In genomic region chr1:17119076-17119743, GRCh38 we compare ENCODE assay signal across 8 cellular contexts. TPM values are rescaled to one million over a fixed set of nuclear protein-coding genes. Genes with fewer than 3 reads are reported as not detected.
DNase-seq lines count a peak whose midpoint lies in the region; ATAC-seq and TF ChIP-seq lines count a peak whose summit lies in the region.

Gene PADI2, minus strand, starts transcription at chr1:17119451. Its CDS starts 80 bp downstream, at chr1:17119371.

- no peaks in the 10 kb centered on the region for H3K36me3 ChIP-seq in esophagus squamous epithelium

- peaks cover 13 to 25% (median 14%) of the 10 kb centered on the region in 3 donors for H3K4me1 ChIP-seq in esophagus squamous epithelium

- peaks cover 20 to 24% (median 22%) of the 10 kb centered on the region in 3 donors for H3K4me1 Mint-ChIP-seq in naive B cell
- H3K4me1 Mint-ChIP-seq in stimulated activated effector memory CD8-positive, alpha-beta T cell treated with anti-CD3 and anti-CD28 coated beads, Interleukin-12 subunit alpha, Interleukin-12 subunit beta, amount 100 ng/mL, for 72 hours = peaks cover 11% of the 10 kb centered on the region

- H3K27me3 Mint-ChIP-seq in naive B cell = peaks cover 10 to 41% (median 22%) of the 10 kb centered on the region in 3 donors

- intact Hi-C loops in esophagus squamous epithelium (cut with DNase I) = no loop called here

- H3K27ac ChIP-seq in esophagus squamous epithelium = no peak within 1 kb of the TSS

- H3K9me3 ChIP-seq in esophagus squamous epithelium = no peaks in the 10 kb centered on the region

- 1 to 3% methylated on average over 15 to 18 of the region's 58 CpGs for WGBS in esophagus squamous epithelium, 2 donors

- H3K4me3 Mint-ChIP-seq in naive B cell = peak within 1 kb of the TSS; percentile 59 to 88 (median 76)
- H3K4me3 Mint-ChIP-seq in stimulated activated effector memory CD8-positive, alpha-beta T cell treated with anti-CD3 and anti-CD28 coated beads, Interleukin-12 subunit alpha, Interleukin-12 subunit beta, amount 100 ng/mL, for 72 hours = peak within 1 kb of the TSS; percentile 48

- TF ChIP-seq POLR2A in esophagus squamous epithelium (IDR thresholded peaks at IDR 0.05) = peak in 2 of 4 donors; percentile 42 to 47

- no peak for TF ChIP-seq CTCF in HFF-Myc (IDR thresholded peaks at IDR 0.05; ENCODE audit: low read depth, low read length, missing control alignments)
- no peak for TF ChIP-seq CTCF in esophagus squamous epithelium (IDR thresholded peaks at IDR 0.05)

- no peaks in the 10 kb centered on the region for H3K9me3 Mint-ChIP-seq in naive B cell
- no peaks in the 10 kb centered on the region for H3K9me3 Mint-ChIP-seq in stimulated activated effector memory CD8-positive, alpha-beta T cell treated with anti-CD3 and anti-CD28 coated beads, Interleukin-12 subunit alpha, Interleukin-12 subunit beta, amount 100 ng/mL, for 72 hours

- H3K27ac Mint-ChIP-seq in naive B cell = peak within 1 kb of the TSS in 3 of 6 donors; percentile 29 to 42 (median 39)
- H3K27ac Mint-ChIP-seq in stimulated activated effector memory CD8-positive, alpha-beta T cell treated with anti-CD3 and anti-CD28 coated beads, Interleukin-12 subunit alpha, Interleukin-12 subunit beta, amount 100 ng/mL, for 72 hours = no peak within 1 kb of the TSS

- H3K4me3 ChIP-seq in HFF-Myc (replicated peaks; ENCODE audit: low read depth, low read length) (peak within 1 kb of the TSS; percentile 32), esophagus squamous epithelium (peak within 1 kb of the TSS in 3 of 4 donors; percentile 16 to 57 (median 38))

- peak; percentile 89 to 92 for ATAC-seq in naive B cell (ENCODE audit: low read depth in 2 of 2)
- ATAC-seq in stimulated activated effector memory CD8-positive, alpha-beta T cell treated with anti-CD3 and anti-CD28 coated beads, Interleukin-12 subunit alpha, Interleukin-12 subunit beta, amount 100 ng/mL, for 72 hours = peak; percentile 83
- no peak for ATAC-seq in HG03521 (IDR thresholded peaks at IDR 0.05; ENCODE audit: unreplicated experiment)

- DNase-seq in COLO668 (lab: John Stamatoyannopoulos, UW; ENCODE audit: unreplicated experiment) (peak; percentile 97), HFF-Myc (ENCODE audit: extremely low read depth, low read depth) (no peak), NCI-H69 (lab: John Stamatoyannopoulos, UW) (peak; percentile 55), activated T-cell treated with anti-CD3 and anti-CD28 coated beads for 48 hours (ENCODE audit: low read depth) (peak; percentile 66), esophagus squamous epithelium (lab: John Stamatoyannopoulos, UW) (no peak), naive B cell (peak; percentile 41)
- DNase-seq in stimulated activated effector memory CD8-positive, alpha-beta T cell treated with anti-CD3 and anti-CD28 coated beads, Interleukin-12 subunit alpha, Interleukin-12 subunit beta, amount 100 ng/mL, for 72 hours (ENCODE audit: low spot score in 2 of 2) = peak; percentile 19 to 64

- no peaks in the 10 kb centered on the region for H3K36me3 Mint-ChIP-seq in naive B cell
- H3K36me3 Mint-ChIP-seq in stimulated activated effector memory CD8-positive, alpha-beta T cell treated with anti-CD3 and anti-CD28 coated beads, Interleukin-12 subunit alpha, Interleukin-12 subunit beta, amount 100 ng/mL, for 72 hours = no peaks in the 10 kb centered on the region

- peaks cover 0 to 64% (median 9%) of the 10 kb centered on the region in 4 donors for H3K27me3 ChIP-seq in esophagus squamous epithelium

RNA-seq across cellular contexts. Expression of gene PADI2, which starts in this region (rescaled TPM):
- 1 to 10 TPM in 2 of 4 donors, under 1 TPM in 2; 0.57 to 2.1 (median 1.1) TPM for total RNA-seq in esophagus squamous epithelium
- polyA plus RNA-seq in naive B cell (ENCODE audit: low read depth in 6 of 6) = under 1 TPM in 4 of 6 donors, not detected in 2; 0.08 to 0.74 (median 0.09) TPM

Comparison
In these comparisons a context has a peak if more than half of its experiments do, and no peak if none do; other contexts are left out.
1. Peak in DNase-seq and ATAC-seq in naive B cell; RNA of the gene not detected or under 1 TPM.
2. DNase-seq: peak in COLO668 (single experiment), NCI-H69 (single experiment), activated T-cell treated with anti-CD3 and anti-CD28 coated beads for 48 hours (single experiment) and stimulated activated effector memory CD8-positive, alpha-beta T cell treated with anti-CD3 and anti-CD28 coated beads, Interleukin-12 subunit alpha, Interleukin-12 subunit beta, amount 100 ng/mL, for 72 hours (2 of 2); none in HFF-Myc (single experiment) and esophagus squamous epithelium (single experiment).